Comparison of ENCODE assay signal across 29 cellular contexts in genomic region chr3:70821602-70822001, GRCh38.
A peak's percentile ranks its signal among the peaks of the same experiment; 100 is the strongest.
DNase-seq lines count a peak whose midpoint lies in the region; ATAC-seq, FAIRE-seq and TF ChIP-seq lines count a peak whose summit lies in the region.
"Had no signal": no experiment of that assay in that cellular context is flagged by ENCODE, and none has a peak within 500 bp of the region (broad histone marks: within the 10 kb centered on the region; RNA-seq: fewer than 3 reads in every experiment).

No MANE protein-coding gene starts in this region.

- H3K9me3 Mint-ChIP-seq in astrocyte (ENCODE audit: unreplicated experiment) = peaks cover 4% of the 10 kb centered on the region
- H3K9me3 Mint-ChIP-seq in nephron progenitor cell = peaks cover 17% of the 10 kb centered on the region

- FAIRE-seq in HepG2 (lab: Jason Lieb, UNC) (no peak), astrocyte (lab: Jason Lieb, UNC) (no peak)
- FAIRE-seq: A204.1, GM12878, GM12892, GM18507, GM19239 had no signal

- no peak overlapping the region for H3K4me3 Mint-ChIP-seq in astrocyte (ENCODE audit: unreplicated experiment)
- H3K4me3 Mint-ChIP-seq in nephron progenitor cell = no peak overlapping the region
- H3K4me3 Mint-ChIP-seq: CD14-positive monocyte; CD4-positive, alpha-beta memory T cell; CD4-positive, CD25-positive, alpha-beta regulatory T cell; CD8-positive, alpha-beta memory T cell had no signal

- H3K4me1 Mint-ChIP-seq in astrocyte (ENCODE audit: low read depth, unreplicated experiment) (peaks cover 14% of the 10 kb centered on the region), nephron progenitor cell (peaks cover 30% of the 10 kb centered on the region)
- H3K4me1 Mint-ChIP-seq: CD14-positive monocyte; CD4-positive, alpha-beta memory T cell; CD4-positive, CD25-positive, alpha-beta regulatory T cell; CD8-positive, alpha-beta memory T cell had no signal

- TF ChIP-seq POLR2A in HepG2 (IDR thresholded peaks at IDR 0.05; ENCODE audit: insufficient read depth in 1 of 2, low read depth in 2 of 2, low read length in 2 of 2) (no peak), right lobe of liver (IDR thresholded peaks at IDR 0.05) (no peak)

- no peaks in the 10 kb centered on the region for H3K79me2 ChIP-seq in HepG2 (ENCODE audit: insufficient read depth, low read length)
- H3K79me2 ChIP-seq in astrocyte (ENCODE audit: insufficient read depth, low read length) = no peaks in the 10 kb centered on the region

- no peak overlapping the region for H2AFZ ChIP-seq in HepG2 (ENCODE audit: low read length)
- no peak overlapping the region for H2AFZ ChIP-seq in astrocyte (ENCODE audit: low read depth, low read length)

- CTCF ChIA-PET in HepG2 (lab: Yijun Ruan, JAX; ENCODE audit: low intra/inter-chr PET ratio, low total read pairs) = no interaction called here

- H3K4me3 ChIP-seq in HepG2 (replicated peaks in 1 of 3; ENCODE audit: insufficient read depth in 1 of 3, low read depth in 2 of 3, low read length in 3 of 3) (no peak overlapping the region), right lobe of liver (no peak overlapping the region), astrocyte (ENCODE audit: insufficient read depth, low read depth, low read length) (no peak overlapping the region), astrocyte of the spinal cord (ENCODE audit: low read depth, low read length) (no peak overlapping the region)
- H3K4me3 ChIP-seq: BLaER1, GM12878 had no signal

- H3K27ac ChIP-seq in HepG2 (ENCODE audit: extremely low read length, insufficient read depth, low read length) (no peak overlapping the region), right lobe of liver (no peak overlapping the region), astrocyte (ENCODE audit: low read depth, low read length) (no peak overlapping the region)
- H3K27ac ChIP-seq: BLaER1 had no signal

- H3K9me3 ChIP-seq in HepG2 (ENCODE audit: low read length) (no peaks in the 10 kb centered on the region), right lobe of liver (peaks cover 0 to 4% (median 0%) of the 10 kb centered on the region in 4 donors), astrocyte (ENCODE audit: insufficient read depth, low read depth, low read length) (no peaks in the 10 kb centered on the region)
- H3K9me3 ChIP-seq: BE2C had no signal

- intact Hi-C loops in HepG2 (cut with micrococcal nuclease; ENCODE audit: unreplicated experiment) (no loop called here), right lobe of liver (cut with DNase I) (no loop called here), posterior vena cava (cut with DNase I) (no loop called here)

- H3K36me3 Mint-ChIP-seq in astrocyte (ENCODE audit: low read depth, unreplicated experiment) (peaks cover 1% of the 10 kb centered on the region), nephron progenitor cell (ENCODE audit: low read depth) (no peaks in the 10 kb centered on the region)
- H3K36me3 Mint-ChIP-seq: CD14-positive monocyte; CD4-positive, CD25-positive, alpha-beta regulatory T cell; CD8-positive, alpha-beta memory T cell had no signal

- H3K4me1 ChIP-seq in HepG2 (ENCODE audit: insufficient read depth, low read length) (no peaks in the 10 kb centered on the region), right lobe of liver (no peaks in the 10 kb centered on the region), astrocyte (ENCODE audit: insufficient read depth, low read length) (peaks cover 17% of the 10 kb centered on the region)
- H3K4me1 ChIP-seq: BE2C, BLaER1 had no signal

- no peak for TF ChIP-seq EP300 in HepG2 (IDR thresholded peaks at IDR 0.05; ENCODE audit: low read depth in 2 of 2, low read length in 2 of 2)
- no peak for TF ChIP-seq EP300 in HepG2 (CRISPR knock-in tag; IDR thresholded peaks at IDR 0.05; ENCODE audit: borderline replicate concordance)

- WGBS in HepG2 (ENCODE audit: low lambda C conversion rate) = 4% methylated on average over 4 of the region's 4 CpGs
- WGBS in right lobe of liver (ENCODE audit: insufficient coverage, low coverage, low lambda C conversion rate, missing lambda C conversion rate) = 73% methylated on average over 4 of the region's 4 CpGs

- no peak for ATAC-seq in HepG2
- ATAC-seq in right lobe of liver = no peak
- no peak for ATAC-seq in GM19023 (IDR thresholded peaks at IDR 0.05; ENCODE audit: unreplicated experiment)
- ATAC-seq: GM12878 had no signal

- POLR2A ChIA-PET in HepG2 (lab: Yijun Ruan, JAX) = no interaction called here

- in situ Hi-C loops in HepG2 (cut with HindIII; ENCODE audit: extremely low pct_ligation_motif_present, low pct_unique_long_range_greater_than_20kb) = no loop called here
- in situ Hi-C loops in astrocyte of the spinal cord (cut with HindIII; ENCODE audit: low sequenced_read_pairs) = no loop called here

- no peak overlapping the region for H3K9ac ChIP-seq in HepG2 (ENCODE audit: insufficient read depth, low read depth, low read length)
- no peak overlapping the region for H3K9ac ChIP-seq in astrocyte (ENCODE audit: low read length)
- H3K9ac ChIP-seq: BLaER1 had no signal

- DNase-seq in HepG2 (ENCODE audit: low spot score) = no peak
- DNase-seq in right lobe of liver = no peak
- DNase-seq in astrocyte (ENCODE audit: low read depth) = peak; percentile 86
- peak; percentile 24 for DNase-seq in astrocyte of the spinal cord (ENCODE audit: low read depth, low spot score)
- no peak for DNase-seq in posterior vena cava (ENCODE audit: low spot score)
- DNase-seq in nephron progenitor cell = no peak
- DNase-seq: 8988T; ACHN; BE2C; C1 segment of cervical spinal cord; CD4-positive, alpha-beta memory T cell; CD4-positive, CD25-positive, alpha-beta regulatory T cell; CD8-positive, alpha-beta memory T cell; COR-L47; DMS 273 treated with DMSO at 0.1 percent for 48 hours; DMS153; DMS53; DMS79; DND-41; EL; GDM1 had no signal

- H3K27me3 Mint-ChIP-seq in astrocyte (ENCODE audit: low read depth, unreplicated experiment) (no peaks in the 10 kb centered on the region), nephron progenitor cell (ENCODE audit: low read depth, poor library complexity) (peaks cover 3% of the 10 kb centered on the region)

- no peak for TF ChIP-seq CTCF in HepG2 (CRISPR knock-in tag; IDR thresholded peaks at IDR 0.05)
- TF ChIP-seq CTCF in right lobe of liver (IDR thresholded peaks at IDR 0.05) = no peak
- no peak for TF ChIP-seq CTCF in astrocyte (IDR thresholded peaks at IDR 0.05; ENCODE audit: insufficient read depth, low read depth, low read length)
- no peak for TF ChIP-seq CTCF in astrocyte of the spinal cord (IDR thresholded peaks at IDR 0.05; ENCODE audit: low read depth, low read length)
- no peak for TF ChIP-seq CTCF in nephron progenitor cell (IDR thresholded peaks at IDR 0.05)

- H3K36me3 ChIP-seq in HepG2 (replicated peaks in 1 of 2; ENCODE audit: control insufficient read depth in 1 of 2, insufficient read depth in 2 of 2, low read length in 2 of 2) (no peaks in the 10 kb centered on the region), right lobe of liver (no peaks in the 10 kb centered on the region), astrocyte (ENCODE audit: insufficient read depth, low read length) (no peaks in the 10 kb centered on the region)
- H3K36me3 ChIP-seq: BE2C, BLaER1 had no signal

- H3K27me3 ChIP-seq in HepG2 (ENCODE audit: control insufficient read depth in 1 of 2, insufficient read depth in 2 of 2, low read length in 2 of 2) (no peaks in the 10 kb centered on the region; a peak in 2 of 5 replicates), right lobe of liver (no peaks in the 10 kb centered on the region), astrocyte (ENCODE audit: insufficient read depth, low read length) (no peaks in the 10 kb centered on the region)
- H3K27me3 ChIP-seq: BLaER1 had no signal

- H4K20me1 ChIP-seq in HepG2 (ENCODE audit: insufficient read depth, low read length) (no peaks in the 10 kb centered on the region), astrocyte (ENCODE audit: insufficient read depth, low read length) (no peaks in the 10 kb centered on the region)
- H4K20me1 ChIP-seq: BLaER1 had no signal

- H3K27ac Mint-ChIP-seq in astrocyte (ENCODE audit: unreplicated experiment) (no peak overlapping the region), nephron progenitor cell (no peak overlapping the region)
- H3K27ac Mint-ChIP-seq: CD14-positive monocyte; CD4-positive, alpha-beta memory T cell; CD4-positive, CD25-positive, alpha-beta regulatory T cell; CD8-positive, alpha-beta memory T cell had no signal

- BruUV-seq in HepG2 (replicated peaks; lab: Mats Ljungman, UMichigan) = no TSS peak

- H3K4me2 ChIP-seq in HepG2 (ENCODE audit: low read depth, low read length) (no peak overlapping the region), astrocyte (ENCODE audit: low read length) (no peak overlapping the region)
- H3K4me2 ChIP-seq: BLaER1 had no signal

- no peak for TF ChIP-seq RAD21 in HepG2 (CRISPR knock-in tag; IDR thresholded peaks at IDR 0.05)

TF ChIP-seq in HepG2, 621 proteins besides CTCF, POLR2A, EP300 and RAD21:
- TF ChIP-seq NONO (IDR thresholded peaks at IDR 0.05) = no peak
- no peak for TF ChIP-seq NONO (CRISPR knock-in tag; conservative IDR thresholded peaks at IDR 0.05)
- TF ChIP-seq CREB1 (IDR thresholded peaks at IDR 0.05) = peak; percentile 59
- no peak for TF ChIP-seq CREB1 (CRISPR knock-in tag; IDR thresholded peaks at IDR 0.05)
- TF ChIP-seq ATF7 (IDR thresholded peaks at IDR 0.05) = peak; percentile 85
- no peak for TF ChIP-seq ATF7 (CRISPR knock-in tag; IDR thresholded peaks at IDR 0.05)

Comparison
In these comparisons a context has a peak if more than half of its experiments do, and no peak if none do; other contexts are left out.
1. DNase-seq: peak in astrocyte (single experiment) and astrocyte of the spinal cord (single experiment); none in HepG2 (single experiment), right lobe of liver (0 of 3), posterior vena cava (single experiment) and nephron progenitor cell (single experiment).